In genomic region chr3:112744068-112744467, GRCh38 we compare ENCODE assay signal across 25 cellular contexts.
"Had no signal": no experiment of that assay in that cellular context is flagged by ENCODE, and none has a peak within 500 bp of the region (broad histone marks: within the 10 kb centered on the region; RNA-seq: fewer than 3 reads in every experiment).

No MANE protein-coding gene starts in this region.

- DNase-seq: activated CD4-positive, alpha-beta memory T cell treated with anti-CD3 and anti-CD28 coated beads for 36 hours; activated CD4-positive, alpha-beta T cell treated with anti-CD3 and anti-CD28 coated beads for 4 hours; activated gamma-delta T cell treated with Interleukin-2 at 50 U/mL for 16 hours; activated naive CD4-positive, alpha-beta T cell treated with anti-CD3 and anti-CD28 coated beads, Interleukin-2, amount 50 U/mL, for 16 hours; activated T-cell treated with anti-CD3 and anti-CD28 coated beads, Interleukin-2, amount 50 U/mL, for 4 hours; amygdala; dermis blood vessel endothelial cell; effector CD4-positive, alpha-beta T cell; hypothalamus; immature natural killer cell; kidney; left colon; lower lobe of right lung; mesenchymal stem cell; natural killer cell; posterior cingulate gyrus; right lobe of liver; stimulated activated CD4-positive, alpha-beta T cell treated with anti-CD3 and anti-CD28 coated beads, Interleukin-2, amount 100 ng/mL, for 48 hours; stimulated activated naive CD4-positive, alpha-beta T cell treated with Interleukin-2 at 50 U/mL for 16 hours had no signal

- ATAC-seq: activated T-cell treated with anti-CD3 and anti-CD28 coated beads, Interleukin-2, amount 50 U/mL, for 4 hours; activated T-helper 17 cell treated with anti-CD3 and anti-CD28 coated beads, Interleukin-2, amount 50 U/mL, for 72 hours; gastroesophageal sphincter; left colon; lower lobe of right lung; natural killer cell; right lobe of liver had no signal

- H3K27ac Mint-ChIP-seq: activated CD4-positive, alpha-beta memory T cell treated with anti-CD3 and anti-CD28 coated beads for 36 hours; activated T-helper 17 cell treated with anti-CD3 and anti-CD28 coated beads, Interleukin-2, amount 50 U/mL, for 72 hours; immature natural killer cell; natural killer cell had no signal

- H3K27me3 ChIP-seq: breast epithelium, gastroesophageal sphincter, right lobe of liver, tibial nerve had no signal

- H3K27ac ChIP-seq: breast epithelium, gastroesophageal sphincter, lower lobe of right lung, right lobe of liver, tibial nerve, VCaP had no signal

- H3K27me3 Mint-ChIP-seq: activated CD4-positive, alpha-beta memory T cell treated with anti-CD3 and anti-CD28 coated beads for 36 hours; activated T-helper 17 cell treated with anti-CD3 and anti-CD28 coated beads, Interleukin-2, amount 50 U/mL, for 72 hours; central memory CD8-positive, alpha-beta T cell had no signal

- H3K9me3 Mint-ChIP-seq: activated CD4-positive, alpha-beta memory T cell treated with anti-CD3 and anti-CD28 coated beads for 36 hours; activated T-cell treated with anti-CD3 and anti-CD28 coated beads, Interleukin-2, amount 50 U/mL, for 4 hours; activated T-helper 17 cell treated with anti-CD3 and anti-CD28 coated beads, Interleukin-2, amount 50 U/mL, for 72 hours; central memory CD8-positive, alpha-beta T cell; immature natural killer cell; natural killer cell had no signal

- H3K4me1 ChIP-seq: breast epithelium, gastroesophageal sphincter, right lobe of liver, tibial nerve had no signal

- H3K36me3 Mint-ChIP-seq: activated CD4-positive, alpha-beta memory T cell treated with anti-CD3 and anti-CD28 coated beads for 36 hours; immature natural killer cell; natural killer cell had no signal

- H3K9me3 ChIP-seq: breast epithelium, gastroesophageal sphincter, lower lobe of right lung, right lobe of liver, tibial nerve had no signal

- H3K36me3 ChIP-seq: breast epithelium, gastroesophageal sphincter, lower lobe of right lung, right lobe of liver, tibial nerve had no signal

- H3K4me3 Mint-ChIP-seq: activated CD4-positive, alpha-beta memory T cell treated with anti-CD3 and anti-CD28 coated beads for 36 hours; activated T-cell treated with anti-CD3 and anti-CD28 coated beads, Interleukin-2, amount 50 U/mL, for 4 hours; activated T-helper 17 cell treated with anti-CD3 and anti-CD28 coated beads, Interleukin-2, amount 50 U/mL, for 72 hours; central memory CD8-positive, alpha-beta T cell; immature natural killer cell; natural killer cell had no signal

- H3K4me3 ChIP-seq: breast epithelium, gastroesophageal sphincter, lower lobe of right lung, right lobe of liver, tibial nerve had no signal
